ENCODE assay signal across 14 cellular contexts in genomic region chr10:117673611-117674010, GRCh38.
DNase-seq lines count a peak whose midpoint lies in the region; ATAC-seq and TF ChIP-seq lines count a peak whose summit lies in the region.
"Had no signal": no experiment of that assay in that cellular context is flagged by ENCODE, and none has a peak within 500 bp of the region (broad histone marks: within the 10 kb centered on the region; RNA-seq: fewer than 3 reads in every experiment).

No MANE protein-coding gene starts in this region.

- H3K9me3 ChIP-seq in GM23248 (ENCODE audit: low read depth), result no peaks in the 10 kb centered on the region
- H3K9me3 ChIP-seq in PC-3 (ENCODE audit: low read length), result no peaks in the 10 kb centered on the region
- H3K9me3 ChIP-seq in neural progenitor cell (ENCODE audit: low read depth), result no peaks in the 10 kb centered on the region
- H3K9me3 ChIP-seq: BE2C had no signal

- peaks cover 14% of the 10 kb centered on the region for H3K27me3 Mint-ChIP-seq in neural progenitor cell (ENCODE audit: insufficient read depth, low read depth)
- H3K27me3 Mint-ChIP-seq: CD4-positive, CD25-positive, alpha-beta regulatory T cell had no signal

- WGBS in GM23248 (ENCODE audit: low coverage in 1 of 2, low lambda C conversion rate in 2 of 2, missing lambda C conversion rate in 2 of 2), 2 experiments, result 71 to 77% methylated on average over 5 of the region's 5 CpGs

- H3K4me1 ChIP-seq in GM23248 (ENCODE audit: insufficient read depth) (peaks cover 14% of the 10 kb centered on the region), PC-3 (ENCODE audit: insufficient read depth, low read length) (peaks cover 8% of the 10 kb centered on the region), neural progenitor cell (peaks cover 36% of the 10 kb centered on the region)
- H3K4me1 ChIP-seq: BE2C had no signal

- no peak for TF ChIP-seq CTCF in PC-3 (conservative IDR thresholded peaks at IDR 0.05; ENCODE audit: low read depth, low read length)
- TF ChIP-seq CTCF in epithelial cell of esophagus (IDR thresholded peaks at IDR 0.05; ENCODE audit: insufficient read depth, low read depth, low read length, missing control alignments), result no peak
- no peak for TF ChIP-seq CTCF in neural progenitor cell (IDR thresholded peaks at IDR 0.05)

- no peak overlapping the region for H3K4me3 Mint-ChIP-seq in neural progenitor cell
- H3K4me3 Mint-ChIP-seq: CD4-positive, CD25-positive, alpha-beta regulatory T cell; CD8-positive, alpha-beta memory T cell; H9 had no signal

- CTCF ChIA-PET in PC-3 (lab: Charles Lee), result no interaction called here

- H3K9me2 ChIP-seq in GM23248 (ENCODE audit: insufficient read depth) (no peaks in the 10 kb centered on the region), PC-3 (replicated peaks; ENCODE audit: low read length) (no peaks in the 10 kb centered on the region)

- H3K4me1 Mint-ChIP-seq in neural progenitor cell, result peaks cover 32% of the 10 kb centered on the region
- H3K4me1 Mint-ChIP-seq: CD4-positive, CD25-positive, alpha-beta regulatory T cell; CD8-positive, alpha-beta memory T cell had no signal

- H3F3A ChIP-seq in GM23248 (ENCODE audit: insufficient read depth) (no peaks in the 10 kb centered on the region), PC-3 (ENCODE audit: low read length, unreplicated experiment) (no peaks in the 10 kb centered on the region), neural progenitor cell (ENCODE audit: low read depth) (peaks cover 17% of the 10 kb centered on the region)

- H3K4me2 ChIP-seq in GM23248 (ENCODE audit: unreplicated experiment), result no peak overlapping the region
- H3K4me2 ChIP-seq in PC-3 (ENCODE audit: low read length), result no peak overlapping the region
- no peak overlapping the region for H3K4me2 ChIP-seq in neural progenitor cell

- H3K36me3 Mint-ChIP-seq in neural progenitor cell, result no peaks in the 10 kb centered on the region
- no peaks in the 10 kb centered on the region for H3K36me3 Mint-ChIP-seq in activated naive CD4-positive, alpha-beta T cell treated with anti-CD3 and anti-CD28 coated beads, Interleukin-2, amount 50 U/mL, for 72 hours
- H3K36me3 Mint-ChIP-seq: CD4-positive, CD25-positive, alpha-beta regulatory T cell; CD8-positive, alpha-beta memory T cell had no signal

- H3K79me2 ChIP-seq in GM23248 (ENCODE audit: insufficient read depth) (no peaks in the 10 kb centered on the region), PC-3 (ENCODE audit: low read length) (no peaks in the 10 kb centered on the region), neural progenitor cell (ENCODE audit: low read depth) (no peaks in the 10 kb centered on the region)

- H3K27me3 ChIP-seq in GM23248 (replicated peaks; ENCODE audit: insufficient read depth), result no peaks in the 10 kb centered on the region
- no peaks in the 10 kb centered on the region for H3K27me3 ChIP-seq in PC-3 (ENCODE audit: low read length)
- no peaks in the 10 kb centered on the region for H3K27me3 ChIP-seq in neural progenitor cell

- POLR2A ChIA-PET in PC-3 (lab: Charles Lee; ENCODE audit: unreplicated experiment), result no interaction called here

- no TSS peak for BruUV-seq in PC-3 (replicated peaks; lab: Mats Ljungman, UMichigan)

- H3K9me3 Mint-ChIP-seq in neural progenitor cell, result peaks cover 3% of the 10 kb centered on the region
- no peaks in the 10 kb centered on the region for H3K9me3 Mint-ChIP-seq in activated naive CD4-positive, alpha-beta T cell treated with anti-CD3 and anti-CD28 coated beads, Interleukin-2, amount 50 U/mL, for 72 hours
- H3K9me3 Mint-ChIP-seq: H9 had no signal

- H3K36me3 ChIP-seq in GM23248 (ENCODE audit: low read depth) (no peaks in the 10 kb centered on the region), PC-3 (ENCODE audit: low read depth, low read length) (no peaks in the 10 kb centered on the region), neural progenitor cell (no peaks in the 10 kb centered on the region)
- H3K36me3 ChIP-seq: BE2C had no signal

- DNase-seq in GM23248 (peak; percentile 59), PC-3 (peak; percentile 47), epithelial cell of esophagus (ENCODE audit: low read depth) (peak; percentile 16), neural progenitor cell (ENCODE audit: low spot score) (no peak)
- no peak for DNase-seq in activated naive CD4-positive, alpha-beta T cell treated with anti-CD3 and anti-CD28 coated beads, Interleukin-2, amount 50 U/mL, for 72 hours (ENCODE audit: low spot score in 2 of 2)
- DNase-seq: ACHN; BE2C; C1 segment of cervical spinal cord; CD4-positive, CD25-positive, alpha-beta regulatory T cell; CD8-positive, alpha-beta memory T cell; COR-L47; H9; IMR-90 had no signal

- H4K20me1 ChIP-seq in GM23248 (ENCODE audit: insufficient read depth) (no peaks in the 10 kb centered on the region), PC-3 (ENCODE audit: low read length) (no peaks in the 10 kb centered on the region), neural progenitor cell (ENCODE audit: low read depth) (no peaks in the 10 kb centered on the region)

- peak overlapping the region; percentile 51 for H3K27ac Mint-ChIP-seq in neural progenitor cell
- no peak overlapping the region for H3K27ac Mint-ChIP-seq in activated naive CD4-positive, alpha-beta T cell treated with anti-CD3 and anti-CD28 coated beads, Interleukin-2, amount 50 U/mL, for 72 hours
- H3K27ac Mint-ChIP-seq: CD4-positive, CD25-positive, alpha-beta regulatory T cell; CD8-positive, alpha-beta memory T cell had no signal

- intact Hi-C loops in PC-3 (cut with micrococcal nuclease), result no loop called here

- in situ Hi-C loops in GM23248 (cut with MboI), result no loop called here

- H3K9ac ChIP-seq in GM23248 (no peak overlapping the region), PC-3 (ENCODE audit: low read length) (no peak overlapping the region), neural progenitor cell (no peak overlapping the region)

- no peak overlapping the region for H2AFZ ChIP-seq in GM23248
- no peak overlapping the region for H2AFZ ChIP-seq in PC-3 (ENCODE audit: low read length)
- no peak overlapping the region for H2AFZ ChIP-seq in neural progenitor cell (replicated peaks)

- no peak for ATAC-seq in PC-3
- ATAC-seq in GM18868 (IDR thresholded peaks at IDR 0.05; ENCODE audit: unreplicated experiment), result no peak
- ATAC-seq in activated naive CD4-positive, alpha-beta T cell treated with anti-CD3 and anti-CD28 coated beads, Interleukin-2, amount 50 U/mL, for 72 hours, result no peak

- H3K4me3 ChIP-seq in GM23248 (no peak overlapping the region), PC-3 (ENCODE audit: low read length) (no peak overlapping the region), epithelial cell of esophagus (ENCODE audit: low read length) (no peak overlapping the region), neural progenitor cell (no peak overlapping the region)

- H3K27ac ChIP-seq in GM23248, result no peak overlapping the region
- H3K27ac ChIP-seq in PC-3 (ENCODE audit: low read length), result no peak overlapping the region
- no peak overlapping the region for H3K27ac ChIP-seq in neural progenitor cell

Comparison
In these comparisons a context has a peak if more than half of its experiments do, and no peak if none do; other contexts are left out.
1. DNase-seq: peak in GM23248 (single experiment), PC-3 (single experiment) and epithelial cell of esophagus (single experiment); none in neural progenitor cell (single experiment) and activated naive CD4-positive, alpha-beta T cell treated with anti-CD3 and anti-CD28 coated beads, Interleukin-2, amount 50 U/mL, for 72 hours (0 of 2).